22 cellular contexts compared by ENCODE assay signal in the genomic region with DNA sequence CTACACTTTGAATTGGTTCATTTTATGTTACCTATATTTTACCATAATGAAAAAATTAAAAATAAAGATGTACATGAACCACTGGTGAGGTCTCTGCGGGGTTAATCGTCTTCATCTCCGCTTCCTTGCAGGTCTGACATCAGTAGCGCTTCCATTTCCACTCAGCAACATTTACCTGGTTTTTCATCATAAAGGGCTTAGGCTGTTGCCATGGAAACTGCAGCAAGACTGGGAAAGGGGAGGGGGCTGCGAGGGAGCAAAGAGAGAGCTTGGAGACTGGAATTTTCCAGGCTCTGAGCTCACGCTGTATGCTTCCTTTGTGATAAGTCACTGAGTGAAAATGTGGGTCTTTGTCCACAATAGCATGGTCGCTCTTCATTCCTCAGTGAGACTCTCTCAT.
"Had no signal": no experiment of that assay in that cellular context is flagged by ENCODE, and none has a peak within 500 bp of the region (broad histone marks: within the 10 kb centered on the region; RNA-seq: fewer than 3 reads in every experiment).

No MANE protein-coding gene starts in this region.

- ATAC-seq: activated CD8-positive, alpha-beta memory T cell treated with anti-CD3 and anti-CD28 coated beads, Interleukin-2, amount 10 ng/mL, durations not matched to agents 7 days and 5 days; activated CD8-positive, alpha-beta T cell treated with anti-CD3 and anti-CD28 coated beads for 36 hours; effector memory CD8-positive, alpha-beta T cell; esophagus mucosa; natural killer cell treated with Interleukin-12 subunit alpha and Interleukin-12 subunit beta and Interleukin-15 and Interleukin-18, amount 100 ng/mL, for 72 hours; pancreas; sciatic nerve had no signal

- H3K36me3 ChIP-seq: colonic mucosa, pancreas, thoracic aorta, vagina had no signal

- H3K27ac ChIP-seq: colonic mucosa, pancreas, thoracic aorta, vagina, VCaP had no signal

- H3K4me1 ChIP-seq: colonic mucosa, pancreas, vagina had no signal

- H3K27me3 ChIP-seq: colonic mucosa, pancreas, vagina had no signal

- H3K9me3 ChIP-seq: colonic mucosa, pancreas, thoracic aorta, vagina had no signal

- H3K4me3 ChIP-seq: colonic mucosa, dorsolateral prefrontal cortex, pancreas, thoracic aorta, vagina had no signal

- DNase-seq: activated CD4-positive, alpha-beta T cell treated with anti-CD3 and anti-CD28 coated beads, Interleukin-2, amount 10 ng/mL, durations not matched to agents 7 days and 5 days; activated CD4-positive, CD25-positive, alpha-beta regulatory T cell treated with anti-CD3 and anti-CD28 coated beads, Interleukin-2, amount 50 U/mL, for 72 hours; activated CD8-positive, alpha-beta memory T cell treated with anti-CD3 and anti-CD28 coated beads, Interleukin-2, amount 10 ng/mL, durations not matched to agents 7 days and 5 days; activated CD8-positive, alpha-beta T cell treated with anti-CD3 and anti-CD28 coated beads for 36 hours; activated gamma-delta T cell; activated T-cell treated with anti-CD3 and anti-CD28 coated beads for 4 hours; aorta; colonic mucosa; effector memory CD8-positive, alpha-beta T cell; foreskin melanocyte; glutamatergic neuron; pancreas; small intestine; stimulated activated CD4-positive, alpha-beta T cell treated with anti-CD3 and anti-CD28 coated beads, Interleukin-2, amount 100 ng/mL, for 48 hours; stimulated activated naive CD4-positive, alpha-beta T cell had no signal
